19 cellular contexts compared by ENCODE assay signal in genomic region chr5:56105511-56106372, GRCh38.
DNase-seq lines count a peak whose midpoint lies in the region; TF ChIP-seq lines count a peak whose summit lies in the region.
"Had no signal": no experiment of that assay in that cellular context is flagged by ENCODE, and none has a peak within 500 bp of the region (broad histone marks: within the 10 kb centered on the region; RNA-seq: fewer than 3 reads in every experiment).

No MANE protein-coding gene starts in this region.

- no peaks in the 10 kb centered on the region for H3K36me3 Mint-ChIP-seq in activated CD4-positive, alpha-beta memory T cell treated with anti-CD3 and anti-CD28 coated beads for 36 hours
- H3K36me3 Mint-ChIP-seq in activated CD4-positive, alpha-beta memory T cell treated with anti-CD3 and anti-CD28 coated beads, Interleukin-2, amount 10 ng/mL, durations not matched to agents 7 days and 5 days (ENCODE audit: low read depth): no peaks in the 10 kb centered on the region
- H3K36me3 Mint-ChIP-seq in IgD-negative memory B cell: no peaks in the 10 kb centered on the region

- H3K27me3 Mint-ChIP-seq in activated CD4-positive, alpha-beta memory T cell treated with anti-CD3 and anti-CD28 coated beads for 36 hours: no peaks in the 10 kb centered on the region
- H3K27me3 Mint-ChIP-seq in activated CD4-positive, alpha-beta memory T cell treated with anti-CD3 and anti-CD28 coated beads, Interleukin-2, amount 10 ng/mL, durations not matched to agents 7 days and 5 days: peaks cover 10% of the 10 kb centered on the region
- peaks cover 16% of the 10 kb centered on the region for H3K27me3 Mint-ChIP-seq in IgD-negative memory B cell

- no peak overlapping the region for H3K4me3 Mint-ChIP-seq in activated CD4-positive, alpha-beta memory T cell treated with anti-CD3 and anti-CD28 coated beads for 36 hours
- H3K4me3 Mint-ChIP-seq in activated CD4-positive, alpha-beta memory T cell treated with anti-CD3 and anti-CD28 coated beads, Interleukin-2, amount 10 ng/mL, durations not matched to agents 7 days and 5 days: no peak overlapping the region
- no peak overlapping the region for H3K4me3 Mint-ChIP-seq in IgD-negative memory B cell
- H3K4me3 Mint-ChIP-seq: naive B cell had no signal

- peak overlapping the region; percentile 38 for H3K27ac Mint-ChIP-seq in activated CD4-positive, alpha-beta memory T cell treated with anti-CD3 and anti-CD28 coated beads for 36 hours
- no peak overlapping the region for H3K27ac Mint-ChIP-seq in activated CD4-positive, alpha-beta memory T cell treated with anti-CD3 and anti-CD28 coated beads, Interleukin-2, amount 10 ng/mL, durations not matched to agents 7 days and 5 days
- H3K27ac Mint-ChIP-seq in IgD-negative memory B cell: peak overlapping the region in 2 of 3 donors; percentile 16 to 39
- H3K27ac Mint-ChIP-seq: naive B cell had no signal

- no peak overlapping the region for H3K4me3 ChIP-seq in fibroblast of mammary gland (ENCODE audit: control insufficient read depth, low read depth, low read length)
- H3K4me3 ChIP-seq: ascending aorta, colonic mucosa, esophagus muscularis mucosa, suprapubic skin had no signal

- no peak for DNase-seq in activated CD4-positive, alpha-beta memory T cell treated with anti-CD3 and anti-CD28 coated beads for 36 hours
- DNase-seq in activated CD4-positive, alpha-beta memory T cell treated with anti-CD3 and anti-CD28 coated beads, Interleukin-2, amount 10 ng/mL, durations not matched to agents 7 days and 5 days: no peak
- peak; percentile 29 for DNase-seq in fibroblast of mammary gland (ENCODE audit: low read depth)
- DNase-seq in putamen (ENCODE audit: low spot score): peak; percentile 39
- no peak for DNase-seq in activated effector memory CD4-positive, alpha-beta T cell treated with anti-CD3 and anti-CD28 coated beads, Interleukin-2, amount 50 U/mL, for 16 hours
- DNase-seq in HCEC 1CT: no peak
- no peak for DNase-seq in SW 1271 (lab: John Stamatoyannopoulos, UW)
- DNase-seq: colonic mucosa, COR-L47, GDM1, left colon, naive B cell, NCI-H2029 treated with DMSO at 0.1 percent for 48 hours, NCI-H524, OCI-M1 had no signal

- no peak for TF ChIP-seq CTCF in fibroblast of mammary gland (conservative IDR thresholded peaks at IDR 0.05; ENCODE audit: control insufficient read depth, insufficient read depth, low read depth, low read length)

- H3K4me1 Mint-ChIP-seq in activated CD4-positive, alpha-beta memory T cell treated with anti-CD3 and anti-CD28 coated beads for 36 hours (ENCODE audit: low read depth): peaks cover 59% of the 10 kb centered on the region
- H3K4me1 Mint-ChIP-seq in activated CD4-positive, alpha-beta memory T cell treated with anti-CD3 and anti-CD28 coated beads, Interleukin-2, amount 10 ng/mL, durations not matched to agents 7 days and 5 days: peaks cover 28% of the 10 kb centered on the region
- H3K4me1 Mint-ChIP-seq in IgD-negative memory B cell: peaks cover 0 to 1% (median 1%) of the 10 kb centered on the region in 3 donors
- H3K4me1 Mint-ChIP-seq: naive B cell had no signal

- intact Hi-C loops in activated CD4-positive, alpha-beta memory T cell treated with anti-CD3 and anti-CD28 coated beads for 36 hours (cut with micrococcal nuclease): no loop called here

- CTCF ChIA-PET in activated CD4-positive, alpha-beta memory T cell treated with anti-CD3 and anti-CD28 coated beads for 36 hours (lab: Charles Lee): no interaction called here
- CTCF ChIA-PET in activated CD4-positive, alpha-beta memory T cell treated with anti-CD3 and anti-CD28 coated beads, Interleukin-2, amount 10 ng/mL, durations not matched to agents 7 days and 5 days (lab: Charles Lee): interaction anchor here (1.5 kb wide), 1 partner anchor 128 kb away, joined by 3 read pairs; no protein-coding TSS in a partner anchor

- POLR2A ChIA-PET in activated CD4-positive, alpha-beta memory T cell treated with anti-CD3 and anti-CD28 coated beads for 36 hours (lab: Charles Lee): no interaction called here
- POLR2A ChIA-PET in activated CD4-positive, alpha-beta memory T cell treated with anti-CD3 and anti-CD28 coated beads, Interleukin-2, amount 10 ng/mL, durations not matched to agents 7 days and 5 days (lab: Charles Lee): interaction anchor here (0.9 to 1.3 kb wide), 4 partner anchors 8 to 111 kb away, joined by 3 to 4 read pairs (median 4); partner anchors contain the start of gene IL6ST

- no peaks in the 10 kb centered on the region for H3K9me3 Mint-ChIP-seq in activated CD4-positive, alpha-beta memory T cell treated with anti-CD3 and anti-CD28 coated beads for 36 hours
- H3K9me3 Mint-ChIP-seq in activated CD4-positive, alpha-beta memory T cell treated with anti-CD3 and anti-CD28 coated beads, Interleukin-2, amount 10 ng/mL, durations not matched to agents 7 days and 5 days: no peaks in the 10 kb centered on the region
- H3K9me3 Mint-ChIP-seq in IgD-negative memory B cell: peaks cover 0 to 3% (median 0%) of the 10 kb centered on the region in 3 donors

Comparison
In these comparisons a context has a peak if more than half of its experiments do, and no peak if none do; other contexts are left out.
1. DNase-seq: peak in fibroblast of mammary gland (single experiment) and putamen (single experiment); none in activated CD4-positive, alpha-beta memory T cell treated with anti-CD3 and anti-CD28 coated beads for 36 hours (single experiment), activated CD4-positive, alpha-beta memory T cell treated with anti-CD3 and anti-CD28 coated beads, Interleukin-2, amount 10 ng/mL, durations not matched to agents 7 days and 5 days (single experiment), activated effector memory CD4-positive, alpha-beta T cell treated with anti-CD3 and anti-CD28 coated beads, Interleukin-2, amount 50 U/mL, for 16 hours (single experiment), HCEC 1CT (single experiment) and SW 1271 (0 of 2).